ENCODE assay signal across 9 cellular contexts in genomic region chr1:198175418-198176170, GRCh38. TPM values are rescaled to one million over a fixed set of nuclear protein-coding genes. Genes with fewer than 3 reads are reported as not detected.
DNase-seq lines count a peak whose midpoint lies in the region; ATAC-seq and TF ChIP-seq lines count a peak whose summit lies in the region.
"Had no signal": no experiment of that assay in that cellular context is flagged by ENCODE, and none has a peak within 500 bp of the region (broad histone marks: within the 10 kb centered on the region; RNA-seq: fewer than 3 reads in every experiment).

No MANE protein-coding gene starts in this region.

- no peaks in the 10 kb centered on the region for H3K27me3 Mint-ChIP-seq in chondrocyte (ENCODE audit: low read depth)

- no peaks in the 10 kb centered on the region for H3K36me3 Mint-ChIP-seq in chondrocyte (ENCODE audit: low read depth)

- no peak overlapping the region for H3K4me3 Mint-ChIP-seq in chondrocyte (ENCODE audit: unreplicated experiment)

- peak overlapping the region; percentile 18 for H3K27ac ChIP-seq in 22Rv1

- H3K27ac Mint-ChIP-seq in chondrocyte (ENCODE audit: unreplicated experiment) = peak overlapping the region; percentile 65

- in situ Hi-C loops in KBM-7 (cut with MboI; ENCODE audit: low pct_unique_long_range_greater_than_20kb, low sequenced_read_pairs) = no loop called here

- H3K9me3 Mint-ChIP-seq in chondrocyte (ENCODE audit: low read depth) = no peaks in the 10 kb centered on the region

- peak; percentile 92 for ATAC-seq in GM19468 (IDR thresholded peaks at IDR 0.05; ENCODE audit: extremely low read depth, unreplicated experiment)
- peak; percentile 62 for ATAC-seq in HG03460 (IDR thresholded peaks at IDR 0.05; ENCODE audit: unreplicated experiment)

- DNase-seq in chondrocyte (ENCODE audit: low spot score) (no peak), KBM-7 (no peak), NCI-H146 (lab: John Stamatoyannopoulos, UW) (no peak), occipital lobe (lab: John Stamatoyannopoulos, UW) (no peak), COLO829 (ENCODE audit: low spot score) (no peak)
- DNase-seq: cerebellar nuclear complex had no signal

- no peak for TF ChIP-seq CTCF in 22Rv1 (IDR thresholded peaks at IDR 0.05)
- TF ChIP-seq CTCF in chondrocyte (IDR thresholded peaks at IDR 0.05) = no peak

- peaks cover 79% of the 10 kb centered on the region for H3K4me1 Mint-ChIP-seq in chondrocyte (ENCODE audit: low read depth)

RNA-seq across cellular contexts. Expression of gene NEK7, which starts 18.8 kb away (rescaled TPM):
- total RNA-seq in chondrocyte (58.3 to 73.0 TPM (median 62.7 TPM) in 3 replicates), occipital lobe (24.6 TPM)
